Comparison of ENCODE assay signal across 16 cellular contexts in genomic region chr20:51427625-51428291, GRCh38.
DNase-seq lines count a peak whose midpoint lies in the region; ATAC-seq and TF ChIP-seq lines count a peak whose summit lies in the region.
"Had no signal": no experiment of that assay in that cellular context is flagged by ENCODE, and none has a peak within 500 bp of the region (broad histone marks: within the 10 kb centered on the region; RNA-seq: fewer than 3 reads in every experiment).

No MANE protein-coding gene starts in this region.

- 89% methylated on average over 15 of the region's 15 CpGs for WGBS in hepatocyte (ENCODE audit: low lambda C conversion rate, missing lambda C conversion rate)

- H3K9me3 ChIP-seq in NT2/D1 (ENCODE audit: insufficient read depth, low read length), result no peaks in the 10 kb centered on the region
- H3K9me3 ChIP-seq in hepatocyte (ENCODE audit: low read depth), result no peaks in the 10 kb centered on the region
- H3K9me3 ChIP-seq: A549, SJSA1 had no signal

- no peak for TF ChIP-seq CTCF in hepatocyte (IDR thresholded peaks at IDR 0.05; ENCODE audit: poor library complexity)

- H3K9me3 Mint-ChIP-seq in activated CD4-positive, alpha-beta T cell treated with anti-CD3 and anti-CD28 coated beads, Interleukin-2, amount 10 ng/mL, durations not matched to agents 24 days and 14 days, result no peaks in the 10 kb centered on the region

- no peaks in the 10 kb centered on the region for H3K9me2 ChIP-seq in hepatocyte (replicated peaks; ENCODE audit: insufficient read depth)

- H3K27me3 ChIP-seq in NT2/D1 (ENCODE audit: insufficient read depth, insufficient read length), result no peaks in the 10 kb centered on the region
- no peaks in the 10 kb centered on the region for H3K27me3 ChIP-seq in hepatocyte
- no peaks in the 10 kb centered on the region for H3K27me3 ChIP-seq in rectal smooth muscle tissue (ENCODE audit: control insufficient read depth, insufficient read depth, low read length)
- H3K27me3 ChIP-seq: SJSA1 had no signal

- H3K4me1 ChIP-seq in NT2/D1 (ENCODE audit: insufficient read depth, insufficient read length), result peaks cover 23% of the 10 kb centered on the region
- H3K4me1 ChIP-seq in hepatocyte (ENCODE audit: insufficient read depth), result peaks cover 18% of the 10 kb centered on the region
- H3K4me1 ChIP-seq in rectal smooth muscle tissue (ENCODE audit: control insufficient read depth, insufficient read depth, low read length), result peaks cover 12% of the 10 kb centered on the region
- H3K4me1 ChIP-seq: A549 had no signal

- peak overlapping the region; percentile 62 for H3K4me2 ChIP-seq in hepatocyte
- H3K4me2 ChIP-seq: A549 had no signal

- no peaks in the 10 kb centered on the region for H3K27me3 Mint-ChIP-seq in activated CD4-positive, alpha-beta T cell treated with anti-CD3 and anti-CD28 coated beads, Interleukin-2, amount 10 ng/mL, durations not matched to agents 24 days and 14 days

- ATAC-seq in HG03457 (IDR thresholded peaks at IDR 0.05; ENCODE audit: unreplicated experiment) (no peak), HG03354 (IDR thresholded peaks at IDR 0.05; ENCODE audit: poor library complexity, severe bottlenecking, unreplicated experiment) (no peak), GM19452 (IDR thresholded peaks at IDR 0.05; ENCODE audit: unreplicated experiment) (no peak)
- ATAC-seq: A549 had no signal

- H3K36me3 ChIP-seq in NT2/D1 (ENCODE audit: insufficient read depth, insufficient read length, low read length) (peaks cover 14% of the 10 kb centered on the region), hepatocyte (replicated peaks; ENCODE audit: insufficient read depth, low read depth) (no peaks in the 10 kb centered on the region), rectal smooth muscle tissue (ENCODE audit: control insufficient read depth, insufficient read depth, low read length) (peaks cover 4% of the 10 kb centered on the region)
- H3K36me3 ChIP-seq: SJSA1, WERI-Rb-1 had no signal

- peaks cover 49% of the 10 kb centered on the region for H3K4me1 Mint-ChIP-seq in activated CD4-positive, alpha-beta T cell treated with anti-CD3 and anti-CD28 coated beads, Interleukin-2, amount 10 ng/mL, durations not matched to agents 24 days and 14 days

- H3K36me3 Mint-ChIP-seq in activated CD4-positive, alpha-beta T cell treated with anti-CD3 and anti-CD28 coated beads, Interleukin-2, amount 10 ng/mL, durations not matched to agents 24 days and 14 days (ENCODE audit: low read depth), result peaks cover 69% of the 10 kb centered on the region

- no peaks in the 10 kb centered on the region for H4K20me1 ChIP-seq in hepatocyte (ENCODE audit: insufficient read depth, poor library complexity, severe bottlenecking)

- intact Hi-C loops in activated CD4-positive, alpha-beta T cell treated with anti-CD3 and anti-CD28 coated beads, Interleukin-2, amount 10 ng/mL, durations not matched to agents 24 days and 14 days (cut with micrococcal nuclease), result no loop called here

- H3K27ac ChIP-seq in hepatocyte (peak overlapping the region; percentile 76), rectal smooth muscle tissue (ENCODE audit: low read depth, low read length) (peak overlapping the region; percentile 60)
- H3K27ac ChIP-seq: A549, SJSA1, WERI-Rb-1 had no signal

- peak overlapping the region; percentile 0 for H3K27ac Mint-ChIP-seq in activated CD4-positive, alpha-beta T cell treated with anti-CD3 and anti-CD28 coated beads, Interleukin-2, amount 10 ng/mL, durations not matched to agents 24 days and 14 days

- no peak overlapping the region for H3K4me3 Mint-ChIP-seq in activated CD4-positive, alpha-beta T cell treated with anti-CD3 and anti-CD28 coated beads, Interleukin-2, amount 10 ng/mL, durations not matched to agents 24 days and 14 days

- peak overlapping the region; percentile 2 for H3K9ac ChIP-seq in NT2/D1 (ENCODE audit: insufficient read length, low read depth)
- H3K9ac ChIP-seq in rectal smooth muscle tissue (ENCODE audit: low read length), result no peak overlapping the region

- no peaks in the 10 kb centered on the region for H3K79me2 ChIP-seq in hepatocyte

- H2AFZ ChIP-seq in hepatocyte, result no peak overlapping the region

- no peak overlapping the region for H3K4me3 ChIP-seq in NT2/D1 (ENCODE audit: insufficient read length, low read depth)
- no peak overlapping the region for H3K4me3 ChIP-seq in hepatocyte
- no peak overlapping the region for H3K4me3 ChIP-seq in rectal smooth muscle tissue (ENCODE audit: low read length)
- H3K4me3 ChIP-seq: A549, SJSA1 had no signal

- DNase-seq in activated CD4-positive, alpha-beta T cell treated with anti-CD3 and anti-CD28 coated beads, Interleukin-2, amount 10 ng/mL, durations not matched to agents 24 days and 14 days, result no peak
- no peak for DNase-seq in activated CD4-positive, alpha-beta T cell treated with anti-CD3 and anti-CD28 coated beads, Interleukin-2, amount 50 U/mL, for 4 hours
- DNase-seq in NT2/D1 (ENCODE audit: low read depth, low spot score), result no peak
- DNase-seq in hepatocyte (ENCODE audit: low spot score), result no peak
- DNase-seq: Calu3, GF-D8, glutamatergic neuron, NCI-H1105 treated with DMSO at 0.1 percent for 48 hours, NCI-H226, WERI-Rb-1 had no signal
